ENCODE assay signal across 1 cellular context in the genomic region with DNA sequence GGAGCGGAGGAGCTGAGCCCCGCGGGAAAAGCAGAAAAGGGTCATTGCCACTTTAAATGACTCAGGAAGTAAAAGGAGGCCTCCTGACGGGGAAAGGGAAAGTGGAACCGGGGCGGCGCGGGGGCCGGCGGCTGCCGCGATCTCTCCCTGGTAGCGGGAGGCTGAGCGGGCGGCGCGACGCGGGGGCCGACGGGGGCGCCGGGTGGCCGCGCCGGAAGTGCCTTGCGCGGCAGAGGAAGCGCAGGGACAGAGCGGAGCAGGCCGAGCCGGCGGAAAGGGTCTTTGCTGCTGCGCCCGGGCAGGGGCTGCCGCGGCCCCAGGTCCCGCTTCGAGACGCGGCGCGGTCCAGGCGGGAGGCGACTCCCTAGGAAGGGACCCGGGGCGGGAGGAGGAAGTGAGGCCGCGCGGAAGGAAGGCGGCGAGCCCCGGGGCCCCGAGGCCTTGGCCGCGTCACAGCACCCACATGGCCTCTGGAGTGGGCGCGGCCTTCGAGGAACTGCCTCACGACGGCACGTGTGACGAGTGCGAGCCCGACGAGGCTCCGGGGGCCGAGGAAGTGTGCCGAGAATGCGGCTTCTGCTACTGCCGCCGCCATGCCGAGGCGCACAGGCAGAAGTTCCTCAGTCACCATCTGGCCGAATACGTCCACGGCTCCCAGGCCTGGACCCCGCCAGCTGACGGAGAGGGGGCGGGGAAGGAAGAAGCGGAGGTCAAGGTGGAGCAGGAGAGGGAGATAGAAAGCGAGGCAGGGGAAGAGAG.
A peak's percentile ranks its signal among the peaks of the same experiment; 100 is the strongest.
TF ChIP-seq lines count a peak whose summit lies in the region.

A gene with protein sequence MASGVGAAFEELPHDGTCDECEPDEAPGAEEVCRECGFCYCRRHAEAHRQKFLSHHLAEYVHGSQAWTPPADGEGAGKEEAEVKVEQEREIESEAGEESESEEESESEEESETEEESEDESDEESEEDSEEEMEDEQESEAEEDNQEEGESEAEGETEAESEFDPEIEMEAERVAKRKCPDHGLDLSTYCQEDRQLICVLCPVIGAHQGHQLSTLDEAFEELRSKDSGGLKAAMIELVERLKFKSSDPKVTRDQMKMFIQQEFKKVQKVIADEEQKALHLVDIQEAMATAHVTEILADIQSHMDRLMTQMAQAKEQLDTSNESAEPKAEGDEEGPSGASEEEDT (plus strand): TSS at position 127 of the 759 bp plus-strand sequence. CDS start 337 bp downstream, at position 464.

TF ChIP-seq in K562, 482 proteins besides CTCF, POLR2A, EP300 and RAD21 (continued from another document and continues in another):
- TF ChIP-seq, protein P1, sequence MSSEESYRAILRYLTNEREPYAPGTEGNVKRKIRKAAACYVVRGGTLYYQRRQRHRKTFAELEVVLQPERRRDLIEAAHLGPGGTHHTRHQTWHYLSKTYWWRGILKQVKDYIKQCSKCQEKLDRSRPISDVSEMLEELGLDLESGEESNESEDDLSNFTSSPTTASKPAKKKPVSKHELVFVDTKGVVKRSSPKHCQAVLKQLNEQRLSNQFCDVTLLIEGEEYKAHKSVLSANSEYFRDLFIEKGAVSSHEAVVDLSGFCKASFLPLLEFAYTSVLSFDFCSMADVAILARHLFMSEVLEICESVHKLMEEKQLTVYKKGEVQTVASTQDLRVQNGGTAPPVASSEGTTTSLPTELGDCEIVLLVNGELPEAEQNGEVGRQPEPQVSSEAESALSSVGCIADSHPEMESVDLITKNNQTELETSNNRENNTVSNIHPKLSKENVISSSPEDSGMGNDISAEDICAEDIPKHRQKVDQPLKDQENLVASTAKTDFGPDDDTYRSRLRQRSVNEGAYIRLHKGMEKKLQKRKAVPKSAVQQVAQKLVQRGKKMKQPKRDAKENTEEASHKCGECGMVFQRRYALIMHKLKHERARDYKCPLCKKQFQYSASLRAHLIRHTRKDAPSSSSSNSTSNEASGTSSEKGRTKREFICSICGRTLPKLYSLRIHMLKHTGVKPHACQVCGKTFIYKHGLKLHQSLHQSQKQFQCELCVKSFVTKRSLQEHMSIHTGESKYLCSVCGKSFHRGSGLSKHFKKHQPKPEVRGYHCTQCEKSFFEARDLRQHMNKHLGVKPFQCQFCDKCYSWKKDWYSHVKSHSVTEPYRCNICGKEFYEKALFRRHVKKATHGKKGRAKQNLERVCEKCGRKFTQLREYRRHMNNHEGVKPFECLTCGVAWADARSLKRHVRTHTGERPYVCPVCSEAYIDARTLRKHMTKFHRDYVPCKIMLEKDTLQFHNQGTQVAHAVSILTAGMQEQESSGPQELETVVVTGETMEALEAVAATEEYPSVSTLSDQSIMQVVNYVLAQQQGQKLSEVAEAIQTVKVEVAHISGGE (CRISPR knock-in tag; IDR thresholded peaks at IDR 0.05), result peak in 2 of 3 experiments; percentile 61 to 91; a peak in 4 of 6 replicates
- no peak for TF ChIP-seq ZNF408 (CRISPR knock-in tag; IDR thresholded peaks at IDR 0.05; ENCODE audit: low read depth)
- TF ChIP-seq, protein P2, sequence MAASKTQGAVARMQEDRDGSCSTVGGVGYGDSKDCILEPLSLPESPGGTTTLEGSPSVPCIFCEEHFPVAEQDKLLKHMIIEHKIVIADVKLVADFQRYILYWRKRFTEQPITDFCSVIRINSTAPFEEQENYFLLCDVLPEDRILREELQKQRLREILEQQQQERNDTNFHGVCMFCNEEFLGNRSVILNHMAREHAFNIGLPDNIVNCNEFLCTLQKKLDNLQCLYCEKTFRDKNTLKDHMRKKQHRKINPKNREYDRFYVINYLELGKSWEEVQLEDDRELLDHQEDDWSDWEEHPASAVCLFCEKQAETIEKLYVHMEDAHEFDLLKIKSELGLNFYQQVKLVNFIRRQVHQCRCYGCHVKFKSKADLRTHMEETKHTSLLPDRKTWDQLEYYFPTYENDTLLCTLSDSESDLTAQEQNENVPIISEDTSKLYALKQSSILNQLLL (CRISPR knock-in tag; IDR thresholded peaks at IDR 0.05; ENCODE audit: borderline replicate concordance), result no peak
- no peak for TF ChIP-seq ARID2 (IDR thresholded peaks at IDR 0.05)
- TF ChIP-seq ZNF133 (CRISPR knock-in tag; IDR thresholded peaks at IDR 0.05), result no peak
- TF ChIP-seq CREBBP (IDR thresholded peaks at IDR 0.05; ENCODE audit: low read depth, low read length), result no peak
- TF ChIP-seq, protein P3, sequence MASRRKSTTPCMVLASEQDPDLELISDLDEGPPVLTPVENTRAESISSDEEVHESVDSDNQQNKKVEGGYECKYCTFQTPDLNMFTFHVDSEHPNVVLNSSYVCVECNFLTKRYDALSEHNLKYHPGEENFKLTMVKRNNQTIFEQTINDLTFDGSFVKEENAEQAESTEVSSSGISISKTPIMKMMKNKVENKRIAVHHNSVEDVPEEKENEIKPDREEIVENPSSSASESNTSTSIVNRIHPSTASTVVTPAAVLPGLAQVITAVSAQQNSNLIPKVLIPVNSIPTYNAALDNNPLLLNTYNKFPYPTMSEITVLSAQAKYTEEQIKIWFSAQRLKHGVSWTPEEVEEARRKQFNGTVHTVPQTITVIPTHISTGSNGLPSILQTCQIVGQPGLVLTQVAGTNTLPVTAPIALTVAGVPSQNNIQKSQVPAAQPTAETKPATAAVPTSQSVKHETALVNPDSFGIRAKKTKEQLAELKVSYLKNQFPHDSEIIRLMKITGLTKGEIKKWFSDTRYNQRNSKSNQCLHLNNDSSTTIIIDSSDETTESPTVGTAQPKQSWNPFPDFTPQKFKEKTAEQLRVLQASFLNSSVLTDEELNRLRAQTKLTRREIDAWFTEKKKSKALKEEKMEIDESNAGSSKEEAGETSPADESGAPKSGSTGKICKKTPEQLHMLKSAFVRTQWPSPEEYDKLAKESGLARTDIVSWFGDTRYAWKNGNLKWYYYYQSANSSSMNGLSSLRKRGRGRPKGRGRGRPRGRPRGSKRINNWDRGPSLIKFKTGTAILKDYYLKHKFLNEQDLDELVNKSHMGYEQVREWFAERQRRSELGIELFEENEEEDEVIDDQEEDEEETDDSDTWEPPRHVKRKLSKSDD (conservative IDR thresholded peaks at IDR 0.05; ENCODE audit: low read length), result no peak
- peak; percentile 45 for TF ChIP-seq NEUROD1 (IDR thresholded peaks at IDR 0.05; ENCODE audit: borderline replicate concordance, low read depth, low read length, partially characterized antibody)
- no peak for TF ChIP-seq JUNB (CRISPR knock-in tag; conservative IDR thresholded peaks at IDR 0.05)
- TF ChIP-seq ZNF644 (tag; IDR thresholded peaks at IDR 0.05; ENCODE audit: low read depth), result no peak; the same call in 1 of the 2 replicates
- peak; percentile 97 for TF ChIP-seq RNF2 (IDR thresholded peaks at IDR 0.05)
- TF ChIP-seq ARID1B (IDR thresholded peaks at IDR 0.05), result peak; percentile 60
- TF ChIP-seq, protein P4, sequence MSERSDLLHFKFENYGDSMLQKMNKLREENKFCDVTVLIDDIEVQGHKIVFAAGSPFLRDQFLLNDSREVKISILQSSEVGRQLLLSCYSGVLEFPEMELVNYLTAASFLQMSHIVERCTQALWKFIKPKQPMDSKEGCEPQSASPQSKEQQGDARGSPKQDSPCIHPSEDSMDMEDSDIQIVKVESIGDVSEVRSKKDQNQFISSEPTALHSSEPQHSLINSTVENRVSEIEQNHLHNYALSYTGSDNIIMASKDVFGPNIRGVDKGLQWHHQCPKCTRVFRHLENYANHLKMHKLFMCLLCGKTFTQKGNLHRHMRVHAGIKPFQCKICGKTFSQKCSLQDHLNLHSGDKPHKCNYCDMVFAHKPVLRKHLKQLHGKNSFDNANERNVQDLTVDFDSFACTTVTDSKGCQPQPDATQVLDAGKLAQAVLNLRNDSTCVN (CRISPR knock-in tag; IDR thresholded peaks at IDR 0.05), result no peak
- TF ChIP-seq, protein P5, sequence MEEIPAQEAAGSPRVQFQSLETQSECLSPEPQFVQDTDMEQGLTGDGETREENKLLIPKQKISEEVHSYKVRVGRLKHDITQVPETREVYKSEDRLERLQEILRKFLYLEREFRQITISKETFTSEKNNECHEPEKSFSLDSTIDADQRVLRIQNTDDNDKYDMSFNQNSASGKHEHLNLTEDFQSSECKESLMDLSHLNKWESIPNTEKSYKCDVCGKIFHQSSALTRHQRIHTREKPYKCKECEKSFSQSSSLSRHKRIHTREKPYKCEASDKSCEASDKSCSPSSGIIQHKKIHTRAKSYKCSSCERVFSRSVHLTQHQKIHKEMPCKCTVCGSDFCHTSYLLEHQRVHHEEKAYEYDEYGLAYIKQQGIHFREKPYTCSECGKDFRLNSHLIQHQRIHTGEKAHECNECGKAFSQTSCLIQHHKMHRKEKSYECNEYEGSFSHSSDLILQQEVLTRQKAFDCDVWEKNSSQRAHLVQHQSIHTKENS (CRISPR knock-in tag; IDR thresholded peaks at IDR 0.05), result no peak
- TF ChIP-seq, protein P6, sequence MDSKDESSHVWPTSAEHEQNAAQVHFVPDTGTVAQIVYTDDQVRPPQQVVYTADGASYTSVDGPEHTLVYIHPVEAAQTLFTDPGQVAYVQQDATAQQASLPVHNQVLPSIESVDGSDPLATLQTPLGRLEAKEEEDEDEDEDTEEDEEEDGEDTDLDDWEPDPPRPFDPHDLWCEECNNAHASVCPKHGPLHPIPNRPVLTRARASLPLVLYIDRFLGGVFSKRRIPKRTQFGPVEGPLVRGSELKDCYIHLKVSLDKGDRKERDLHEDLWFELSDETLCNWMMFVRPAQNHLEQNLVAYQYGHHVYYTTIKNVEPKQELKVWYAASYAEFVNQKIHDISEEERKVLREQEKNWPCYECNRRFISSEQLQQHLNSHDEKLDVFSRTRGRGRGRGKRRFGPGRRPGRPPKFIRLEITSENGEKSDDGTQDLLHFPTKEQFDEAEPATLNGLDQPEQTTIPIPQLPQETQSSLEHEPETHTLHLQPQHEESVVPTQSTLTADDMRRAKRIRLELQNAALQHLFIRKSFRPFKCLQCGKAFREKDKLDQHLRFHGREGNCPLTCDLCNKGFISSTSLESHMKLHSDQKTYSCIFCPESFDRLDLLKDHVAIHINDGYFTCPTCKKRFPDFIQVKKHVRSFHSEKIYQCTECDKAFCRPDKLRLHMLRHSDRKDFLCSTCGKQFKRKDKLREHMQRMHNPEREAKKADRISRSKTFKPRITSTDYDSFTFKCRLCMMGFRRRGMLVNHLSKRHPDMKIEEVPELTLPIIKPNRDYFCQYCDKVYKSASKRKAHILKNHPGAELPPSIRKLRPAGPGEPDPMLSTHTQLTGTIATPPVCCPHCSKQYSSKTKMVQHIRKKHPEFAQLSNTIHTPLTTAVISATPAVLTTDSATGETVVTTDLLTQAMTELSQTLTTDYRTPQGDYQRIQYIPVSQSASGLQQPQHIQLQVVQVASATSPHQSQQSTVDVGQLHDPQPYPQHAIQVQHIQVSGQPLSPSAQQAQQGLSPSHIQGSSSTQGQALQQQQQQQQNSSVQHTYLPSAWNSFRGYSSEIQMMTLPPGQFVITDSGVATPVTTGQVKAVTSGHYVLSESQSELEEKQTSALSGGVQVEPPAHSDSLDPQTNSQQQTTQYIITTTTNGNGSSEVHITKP (IDR thresholded peaks at IDR 0.05; ENCODE audit: partially characterized antibody), result peak; percentile 3
- TF ChIP-seq PHTF2 (CRISPR knock-in tag; IDR thresholded peaks at IDR 0.05), result no peak
- TF ChIP-seq RB1 (IDR thresholded peaks at IDR 0.05; ENCODE audit: low read depth), result peak; percentile 78
- TF ChIP-seq ZNF707 (CRISPR knock-in tag; conservative IDR thresholded peaks at IDR 0.05), result no peak
- TF ChIP-seq NCOR1 (IDR thresholded peaks at IDR 0.05), result no peak
- TF ChIP-seq, protein P7, sequence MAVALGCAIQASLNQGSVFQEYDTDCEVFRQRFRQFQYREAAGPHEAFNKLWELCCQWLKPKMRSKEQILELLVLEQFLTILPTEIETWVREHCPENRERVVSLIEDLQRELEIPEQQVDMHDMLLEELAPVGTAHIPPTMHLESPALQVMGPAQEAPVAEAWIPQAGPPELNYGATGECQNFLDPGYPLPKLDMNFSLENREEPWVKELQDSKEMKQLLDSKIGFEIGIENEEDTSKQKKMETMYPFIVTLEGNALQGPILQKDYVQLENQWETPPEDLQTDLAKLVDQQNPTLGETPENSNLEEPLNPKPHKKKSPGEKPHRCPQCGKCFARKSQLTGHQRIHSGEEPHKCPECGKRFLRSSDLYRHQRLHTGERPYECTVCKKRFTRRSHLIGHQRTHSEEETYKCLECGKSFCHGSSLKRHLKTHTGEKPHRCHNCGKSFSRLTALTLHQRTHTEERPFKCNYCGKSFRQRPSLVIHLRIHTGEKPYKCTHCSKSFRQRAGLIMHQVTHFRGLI (CRISPR knock-in tag; IDR thresholded peaks at IDR 0.05), result no peak
- TF ChIP-seq, protein P8, sequence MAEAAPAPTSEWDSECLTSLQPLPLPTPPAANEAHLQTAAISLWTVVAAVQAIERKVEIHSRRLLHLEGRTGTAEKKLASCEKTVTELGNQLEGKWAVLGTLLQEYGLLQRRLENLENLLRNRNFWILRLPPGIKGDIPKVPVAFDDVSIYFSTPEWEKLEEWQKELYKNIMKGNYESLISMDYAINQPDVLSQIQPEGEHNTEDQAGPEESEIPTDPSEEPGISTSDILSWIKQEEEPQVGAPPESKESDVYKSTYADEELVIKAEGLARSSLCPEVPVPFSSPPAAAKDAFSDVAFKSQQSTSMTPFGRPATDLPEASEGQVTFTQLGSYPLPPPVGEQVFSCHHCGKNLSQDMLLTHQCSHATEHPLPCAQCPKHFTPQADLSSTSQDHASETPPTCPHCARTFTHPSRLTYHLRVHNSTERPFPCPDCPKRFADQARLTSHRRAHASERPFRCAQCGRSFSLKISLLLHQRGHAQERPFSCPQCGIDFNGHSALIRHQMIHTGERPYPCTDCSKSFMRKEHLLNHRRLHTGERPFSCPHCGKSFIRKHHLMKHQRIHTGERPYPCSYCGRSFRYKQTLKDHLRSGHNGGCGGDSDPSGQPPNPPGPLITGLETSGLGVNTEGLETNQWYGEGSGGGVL (CRISPR knock-in tag; IDR thresholded peaks at IDR 0.05), result no peak
- TF ChIP-seq ESRRA (IDR thresholded peaks at IDR 0.05; ENCODE audit: borderline replicate concordance, low read depth), result no peak; the same call in 1 of the 2 replicates
- no peak for TF ChIP-seq SMC3 (conservative IDR thresholded peaks at IDR 0.05; ENCODE audit: insufficient read depth, low read depth, low read length)
- TF ChIP-seq ZNF384 (IDR thresholded peaks at IDR 0.05; ENCODE audit: low read depth, low read length), result no peak
- no peak for TF ChIP-seq CC2D1A (IDR thresholded peaks at IDR 0.05)
- peak; percentile 84 for TF ChIP-seq SIN3B (IDR thresholded peaks at IDR 0.05; ENCODE audit: low read depth)
- peak; percentile 41; the same call in 1 of the 2 replicates for TF ChIP-seq NFIC (IDR thresholded peaks at IDR 0.05)
- no peak for TF ChIP-seq ZNF778 (CRISPR knock-in tag; IDR thresholded peaks at IDR 0.05)
- no peak for TF ChIP-seq PHF21A (IDR thresholded peaks at IDR 0.05; ENCODE audit: borderline replicate concordance, low read depth)
- no peak for TF ChIP-seq PTTG1 (tag; IDR thresholded peaks at IDR 0.05; ENCODE audit: low read depth)
- TF ChIP-seq TRIM24 (IDR thresholded peaks at IDR 0.05), result peak in 1 of 2 experiments; percentile 60; a peak in 2 of 4 replicates
- peak; percentile 45 to 77; a peak in 3 of 4 replicates for TF ChIP-seq ETV6 (IDR thresholded peaks at IDR 0.05; ENCODE audit: borderline replicate concordance in 1 of 2, low read depth in 2 of 2, low read length in 1 of 2)
- TF ChIP-seq ETV6 (CRISPR knock-in tag; IDR thresholded peaks at IDR 0.05; ENCODE audit: borderline replicate concordance), result peak; percentile 98
- TF ChIP-seq SMARCA4 (IDR thresholded peaks at IDR 0.05), result peak; percentile 65
- TF ChIP-seq SIRT6 (IDR thresholded peaks at IDR 0.05; ENCODE audit: low read depth, low read length), result no peak
- TF ChIP-seq HDAC1 (IDR thresholded peaks at IDR 0.05), result peak in 1 of 2 experiments; percentile 95; a peak in 2 of 4 replicates
- TF ChIP-seq EP400 (IDR thresholded peaks at IDR 0.05), result peak; percentile 95
- TF ChIP-seq ARHGAP35 (IDR thresholded peaks at IDR 0.05; ENCODE audit: partially characterized antibody), result no peak
- TF ChIP-seq ZNF507 (tag; conservative IDR thresholded peaks at IDR 0.05), result no peak
- TF ChIP-seq XRCC4 (IDR thresholded peaks at IDR 0.05; ENCODE audit: extremely low read depth, insufficient read depth, insufficient read length), result no peak
- no peak for TF ChIP-seq SREBF1 (IDR thresholded peaks at IDR 0.05; ENCODE audit: borderline replicate concordance, low read depth, low read length)
- no peak for TF ChIP-seq PRMT5 (CRISPR knock-in tag; IDR thresholded peaks at IDR 0.05)
- peak; percentile 99 for TF ChIP-seq NR3C1 (CRISPR knock-in tag; IDR thresholded peaks at IDR 0.05)
